ENCODE assay signal across 21 cellular contexts in genomic region chrX:8721536-8721935, GRCh38.
DNase-seq lines count a peak whose midpoint lies in the region.
"Had no signal": no experiment of that assay in that cellular context is flagged by ENCODE, and none has a peak within 500 bp of the region (broad histone marks: within the 10 kb centered on the region; RNA-seq: fewer than 3 reads in every experiment).

No MANE protein-coding gene starts in this region.

- peaks cover 13% of the 10 kb centered on the region; the same call in 1 of the 2 replicates for H3K36me3 ChIP-seq in iPS-20b (ENCODE audit: insufficient read depth, low read depth, low read length)
- H3K36me3 ChIP-seq: MG63 had no signal

- H3K4me3 ChIP-seq in iPS-20b (ENCODE audit: low read length): peak overlapping the region; percentile 25; the same call in 1 of the 2 replicates
- H3K4me3 ChIP-seq: GM12878, MG63 had no signal

- no peak overlapping the region for H3K27ac ChIP-seq in iPS-20b (ENCODE audit: low read length)
- H3K27ac ChIP-seq: HL-60, parathyroid adenoma had no signal

- DNase-seq in NCI-H748 (lab: John Stamatoyannopoulos, UW; ENCODE audit: unreplicated experiment): peak; percentile 55
- no peak for DNase-seq in NCI-H748 treated with DMSO at 0.1 percent for 48 hours (lab: John Stamatoyannopoulos, UW)
- DNase-seq in NCI-H510A treated with DMSO at 0.1 percent for 48 hours (lab: John Stamatoyannopoulos, UW): peak; percentile 63
- no peak for DNase-seq in NCI-H226
- DNase-seq in SHP77 treated with DMSO at 0.1 percent for 48 hours (lab: John Stamatoyannopoulos, UW): no peak
- no peak for DNase-seq in dedifferentiated amniotic fluid mesenchymal stem cell (ENCODE audit: extremely low spot score)
- DNase-seq: activated CD4-positive, alpha-beta memory T cell treated with anti-CD3 and anti-CD28 coated beads, Interleukin-2, amount 10 ng/mL, durations not matched to agents 7 days and 5 days; activated CD8-positive, alpha-beta memory T cell treated with anti-CD3 and anti-CD28 coated beads, Interleukin-2, amount 50 U/mL, for 4 hours; activated naive CD4-positive, alpha-beta T cell treated with anti-CD3 and anti-CD28 coated beads, Interleukin-2, amount 10 ng/mL, durations not matched to agents 7 days and 5 days; CD4-positive, alpha-beta T cell; KG1; left colon; MG63; NCI-H2081 treated with DMSO at 0.1 percent for 48 hours; NCI-H526; small intestine; stimulated activated naive B cell treated with anti-CD40 and anti-IgM and Interleukin-4, amounts not matched to agents 10 μg/mL and 1 μg/mL and 100 μg/mL, for 72 hours had no signal

- peaks cover 27% of the 10 kb centered on the region for H3K4me1 ChIP-seq in iPS-20b (ENCODE audit: insufficient read depth, low read length)
- H3K4me1 ChIP-seq: parathyroid adenoma had no signal

- no peaks in the 10 kb centered on the region; the same call in 1 of the 2 replicates for H3K27me3 ChIP-seq in iPS-20b (ENCODE audit: insufficient read depth, low read length)
- H3K27me3 ChIP-seq: MG63 had no signal

- no peaks in the 10 kb centered on the region for H3K9me3 ChIP-seq in iPS-20b (ENCODE audit: insufficient read depth, low read depth, low read length)
- H3K9me3 ChIP-seq: MG63 had no signal

- H3K9ac ChIP-seq in iPS-20b (ENCODE audit: low read depth, low read length): no peak overlapping the region
- H3K9ac ChIP-seq: parathyroid adenoma had no signal

Comparison
In these comparisons a context has a peak if more than half of its experiments do, and no peak if none do; other contexts are left out.
1. DNase-seq: peak in NCI-H748 (single experiment) and NCI-H510A treated with DMSO at 0.1 percent for 48 hours (single experiment); none in NCI-H748 treated with DMSO at 0.1 percent for 48 hours (single experiment), NCI-H226 (single experiment), SHP77 treated with DMSO at 0.1 percent for 48 hours (single experiment) and dedifferentiated amniotic fluid mesenchymal stem cell (single experiment).